In genomic region chr18:58255701-58256311, GRCh38 we compare ENCODE assay signal across 1 cellular context.
TF ChIP-seq lines count a peak whose summit lies in the region.

No MANE protein-coding gene starts in this region.

TF ChIP-seq in GM23338, 12 proteins besides CTCF, POLR2A, EP300 and RAD21 (continued from another document):
- TF ChIP-seq ZNF462 (CRISPR knock-in tag; IDR thresholded peaks at IDR 0.05) (no peak), JUNB (IDR thresholded peaks at IDR 0.05; ENCODE audit: unreplicated experiment) (no peak), STAT1 (IDR thresholded peaks at IDR 0.05; ENCODE audit: unreplicated experiment) (no peak), EZH2phosphoT487 (IDR thresholded peaks at IDR 0.05; ENCODE audit: unreplicated experiment) (no peak), ZNF114 (CRISPR knock-in tag; IDR thresholded peaks at IDR 0.05) (no peak), POLR2AphosphoS5 (IDR thresholded peaks at IDR 0.05; ENCODE audit: low read depth) (no peak), ZNF331 (CRISPR knock-in tag; IDR thresholded peaks at IDR 0.05; ENCODE audit: low read depth) (no peak)
